14 cellular contexts compared by ENCODE assay signal in the genomic region with DNA sequence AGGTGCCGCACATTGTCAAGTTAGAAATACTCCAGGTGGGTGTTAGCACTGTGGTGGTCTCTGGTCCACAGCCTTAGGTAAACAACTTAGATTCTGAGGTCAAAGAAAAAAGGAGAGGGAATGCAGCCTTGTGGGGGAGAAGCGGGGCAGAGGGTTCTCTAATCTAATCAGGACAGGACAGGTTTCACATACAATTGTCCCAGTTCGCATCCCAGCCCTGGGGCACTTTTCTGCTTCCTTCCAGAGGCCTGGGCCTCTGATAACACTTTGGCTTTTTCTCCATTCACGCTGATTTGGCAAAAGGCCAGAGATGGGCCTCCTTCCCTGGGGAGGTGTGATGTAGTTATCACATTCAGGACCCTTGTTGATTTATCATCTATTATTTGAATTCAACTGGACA.
"Had no signal": no experiment of that assay in that cellular context is flagged by ENCODE, and none has a peak within 500 bp of the region (broad histone marks: within the 10 kb centered on the region; RNA-seq: fewer than 3 reads in every experiment).

No MANE protein-coding gene starts in this region.

- H3K27me3 ChIP-seq: ascending aorta, hepatocyte, neutrophil, right atrium auricular region, tibial artery had no signal

- ATAC-seq: activated CD8-positive, alpha-beta T cell treated with anti-CD3 and anti-CD28 coated beads for 36 hours had no signal

- H3K4me3 ChIP-seq: ascending aorta, coronary artery, hepatocyte, right atrium auricular region, skin epidermis, tibial artery had no signal

- H3K79me2 ChIP-seq: hepatocyte had no signal

- DNase-seq: activated CD4-positive, alpha-beta T cell treated with anti-CD3 and anti-CD28 coated beads for 4 hours; activated CD8-positive, alpha-beta memory T cell treated with anti-CD3 and anti-CD28 coated beads, Interleukin-2, amount 50 U/mL, for 4 hours; activated CD8-positive, alpha-beta T cell treated with anti-CD3 and anti-CD28 coated beads for 36 hours; effector CD4-positive, alpha-beta T cell; naive B cell; SW 1271; tibial artery; WERI-Rb-1 had no signal

- H3K4me1 ChIP-seq: ascending aorta, tibial artery had no signal

- H3K4me2 ChIP-seq: hepatocyte had no signal

- H3K9me3 ChIP-seq: ascending aorta, neutrophil, right atrium auricular region, tibial artery had no signal

- H3K27ac ChIP-seq: ascending aorta, coronary artery, hepatocyte, neutrophil, right atrium auricular region, skin epidermis, tibial artery, WERI-Rb-1 had no signal
